Comparison of ENCODE assay signal across 8 cellular contexts in genomic region chr19:58182989-58183821, GRCh38. TPM values are rescaled to one million over a fixed set of nuclear protein-coding genes. Genes with fewer than 3 reads are reported as not detected.
DNase-seq lines count a peak whose midpoint lies in the region; ATAC-seq and TF ChIP-seq lines count a peak whose summit lies in the region.

Gene ZNF274 (plus strand): TSS chr19:58183061. CDS start chr19:58183966, 905 bp downstream.

- H3K79me2 ChIP-seq in Karpas-422 (ENCODE audit: low read length) = peaks cover 11% of the 10 kb centered on the region
- H3K79me2 ChIP-seq in neural cell (replicated peaks; ENCODE audit: insufficient read depth, low read length) = peaks cover 17% of the 10 kb centered on the region

- peak; percentile 86 for ATAC-seq in GM21825 (IDR thresholded peaks at IDR 0.05; ENCODE audit: unreplicated experiment)
- peak; percentile 91 for ATAC-seq in stimulated activated naive CD8-positive, alpha-beta T cell treated with anti-CD3 and anti-CD28 coated beads, Interleukin-15, amount 100 ng/mL, for 72 hours

- peaks cover 20 to 42% of the 10 kb centered on the region in 2 donors for H3K9me3 Mint-ChIP-seq in stimulated activated naive CD8-positive, alpha-beta T cell treated with anti-CD3 and anti-CD28 coated beads, Interleukin-15, amount 100 ng/mL, for 72 hours

- H2AFZ ChIP-seq in Karpas-422 (ENCODE audit: low read length) (peak within 1 kb of the TSS; percentile 75), neural cell (ENCODE audit: low read depth, low read length) (peak within 1 kb of the TSS; percentile 99)

- no peaks in the 10 kb centered on the region for H4K20me1 ChIP-seq in Karpas-422 (ENCODE audit: insufficient read depth, low read depth, low read length)
- no peaks in the 10 kb centered on the region for H4K20me1 ChIP-seq in neural cell (ENCODE audit: insufficient read depth)

- H3K9me3 ChIP-seq in Karpas-422 (ENCODE audit: low read length) (peaks cover 43% of the 10 kb centered on the region), neural cell (ENCODE audit: low read length) (peaks cover 50% of the 10 kb centered on the region)

- peak; percentile 96 for DNase-seq in Daoy (ENCODE audit: low read depth)
- peak; percentile 95 for DNase-seq in Karpas-422
- peak; percentile 97 for DNase-seq in activated effector memory CD4-positive, alpha-beta T cell treated with anti-CD3 and anti-CD28 coated beads, Interleukin-2, amount 50 U/mL, for 16 hours
- DNase-seq in fibroblast of the conjunctiva (ENCODE audit: low read depth) = peak; percentile 88
- peak; percentile 96 for DNase-seq in stimulated activated naive CD8-positive, alpha-beta T cell treated with anti-CD3 and anti-CD28 coated beads, Interleukin-15, amount 100 ng/mL, for 72 hours

- no peaks in the 10 kb centered on the region for H3K27me3 ChIP-seq in Karpas-422 (ENCODE audit: low read length)
- no peaks in the 10 kb centered on the region for H3K27me3 ChIP-seq in neural cell (ENCODE audit: insufficient read depth, low read depth, low read length)

- H3K4me3 ChIP-seq in Karpas-422 (ENCODE audit: low read length) = peak within 1 kb of the TSS; percentile 75
- peak within 1 kb of the TSS; percentile 97 for H3K4me3 ChIP-seq in neural cell (ENCODE audit: low read length)

- H3K9me2 ChIP-seq in Karpas-422 (replicated peaks; ENCODE audit: insufficient read depth, low read length) (no peaks in the 10 kb centered on the region), neural cell (ENCODE audit: insufficient read depth, low read length) (no peaks in the 10 kb centered on the region)

- H3K27me3 Mint-ChIP-seq in stimulated activated naive CD8-positive, alpha-beta T cell treated with anti-CD3 and anti-CD28 coated beads, Interleukin-15, amount 100 ng/mL, for 72 hours = no peaks in the 10 kb centered on the region

- peaks cover 28% of the 10 kb centered on the region for H3K4me1 Mint-ChIP-seq in stimulated activated naive CD8-positive, alpha-beta T cell treated with anti-CD3 and anti-CD28 coated beads, Interleukin-15, amount 100 ng/mL, for 72 hours

- H3K36me3 ChIP-seq in Karpas-422 (ENCODE audit: insufficient read depth, low read length) = peaks cover 28% of the 10 kb centered on the region
- H3K36me3 ChIP-seq in neural cell (ENCODE audit: insufficient read depth, low read length) = peaks cover 28% of the 10 kb centered on the region

- peak within 1 kb of the TSS; percentile 94 to 96 for H3K4me3 Mint-ChIP-seq in stimulated activated naive CD8-positive, alpha-beta T cell treated with anti-CD3 and anti-CD28 coated beads, Interleukin-15, amount 100 ng/mL, for 72 hours

- TF ChIP-seq RAD21 in neural cell (conservative IDR thresholded peaks at IDR 0.05) = no peak

- peak within 1 kb of the TSS; percentile 100 for H3K27ac Mint-ChIP-seq in stimulated activated naive CD8-positive, alpha-beta T cell treated with anti-CD3 and anti-CD28 coated beads, Interleukin-15, amount 100 ng/mL, for 72 hours

- H3K4me1 ChIP-seq in Karpas-422 (ENCODE audit: low read length) = peaks cover 7% of the 10 kb centered on the region

- H3K9ac ChIP-seq in Karpas-422 (ENCODE audit: low read length) (peak within 1 kb of the TSS; percentile 81), neural cell (ENCODE audit: low read length) (peak within 1 kb of the TSS; percentile 96)

- H3K27ac ChIP-seq in Karpas-422 (ENCODE audit: low read length) (peak within 1 kb of the TSS; percentile 82), neural cell (ENCODE audit: low read length) (peak within 1 kb of the TSS; percentile 95)

- TF ChIP-seq CTCF in neural cell (IDR thresholded peaks at IDR 0.05; ENCODE audit: poor library complexity, severe bottlenecking) = no peak

- TF ChIP-seq POLR2A in Raji (IDR thresholded peaks at IDR 0.05; ENCODE audit: insufficient read depth, low read depth, low read length) = peak; percentile 46; the same call in 1 of the 2 replicates

- no peaks in the 10 kb centered on the region for H3F3A ChIP-seq in neural cell (ENCODE audit: insufficient read depth, low read length, poor library complexity, severe bottlenecking)

- peak; percentile 73 for TF ChIP-seq EP300 in neural cell (conservative IDR thresholded peaks at IDR 0.05; ENCODE audit: poor library complexity, severe bottlenecking)

- peak within 1 kb of the TSS; percentile 72 for H3K4me2 ChIP-seq in Karpas-422 (ENCODE audit: low read depth, low read length, poor library complexity, severe bottlenecking)
- peak within 1 kb of the TSS; percentile 78 for H3K4me2 ChIP-seq in neural cell (ENCODE audit: low read length)

TF ChIP-seq in neural cell, 6 proteins besides CTCF, POLR2A, EP300 and RAD21:
- TF ChIP-seq REST (IDR thresholded peaks at IDR 0.05; ENCODE audit: borderline replicate concordance) = no peak
- TF ChIP-seq MXI1 (conservative IDR thresholded peaks at IDR 0.05; ENCODE audit: poor library complexity, severe bottlenecking) = peak; percentile 71
- TF ChIP-seq POLR2AphosphoS5 (IDR thresholded peaks at IDR 0.05) = peak; percentile 98
- peak; percentile 38 for TF ChIP-seq SMC3 (conservative IDR thresholded peaks at IDR 0.05; ENCODE audit: poor library complexity)
- peak; percentile 74 for TF ChIP-seq TAF1 (IDR thresholded peaks at IDR 0.05; ENCODE audit: low read depth)
- no peak for TF ChIP-seq EZH2 (IDR thresholded peaks at IDR 0.05; ENCODE audit: borderline replicate concordance, insufficient read depth, low read length, poor library complexity, severe bottlenecking)
TF ChIP-seq in neural cell: peak in this region for 4.

RNA-seq across cellular contexts. Expression of gene ZNF274, which starts in this region (rescaled TPM):
- total RNA-seq in Daoy (2014; rRNA removed; shearing (Covaris generic)) = 23.9 and 30.7 TPM in 2 replicates
- 14.1 and 27.9 TPM in 2 replicates for total RNA-seq in Karpas-422 (2014; rRNA removed; shearing (Covaris generic); ENCODE audit: low replicate concordance)
- polyA plus RNA-seq in neural cell = 46.4 and 47.2 TPM in 2 replicates
- 57.5 and 67.4 TPM in 2 replicates for polyA minus RNA-seq in neural cell

Comparison
In these comparisons a context has a peak if more than half of its experiments do, and no peak if none do; other contexts are left out.
1. Peak in every context shown above with its lines: DNase-seq, ATAC-seq, H3K4me3 ChIP-seq and H3K27ac ChIP-seq.